ENCODE assay signal across 23 cellular contexts in the genomic region with DNA sequence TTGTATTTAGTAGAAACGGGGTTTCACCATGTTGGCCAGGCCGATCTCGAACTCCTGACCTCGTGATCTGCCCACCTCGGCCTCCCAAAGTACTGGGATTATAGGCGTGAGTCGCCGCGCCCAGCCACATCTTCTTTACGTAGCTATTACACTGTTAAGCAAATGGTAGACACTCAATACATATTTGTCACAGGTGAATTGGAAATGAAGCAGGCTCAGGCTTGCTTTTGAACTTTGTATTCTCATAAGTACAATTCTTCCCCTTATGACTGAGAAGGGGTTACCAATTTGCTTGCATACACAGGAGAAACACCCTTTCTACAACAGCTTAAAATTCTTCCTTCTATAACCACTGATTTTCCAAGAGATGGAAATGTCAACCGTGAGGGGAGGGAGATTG. TPM values are rescaled to one million over a fixed set of nuclear protein-coding genes. Genes with fewer than 3 reads are reported as not detected.
DNase-seq lines count a peak whose midpoint lies in the region; ATAC-seq, FAIRE-seq and TF ChIP-seq lines count a peak whose summit lies in the region.
"Had no signal": no experiment of that assay in that cellular context is flagged by ENCODE, and none has a peak within 500 bp of the region (broad histone marks: within the 10 kb centered on the region; RNA-seq: fewer than 3 reads in every experiment).

No MANE protein-coding gene starts in this region.

- H4K20me1 ChIP-seq in PC-3 (ENCODE audit: low read length) (no peaks in the 10 kb centered on the region), keratinocyte (ENCODE audit: control insufficient read depth, extremely low read depth, insufficient read depth, low read length) (no peaks in the 10 kb centered on the region)

- peak overlapping the region; percentile 29; the same call in 1 of the 2 replicates for H3K4me3 ChIP-seq in PC-3 (ENCODE audit: low read length)
- no peak overlapping the region for H3K4me3 ChIP-seq in bronchial epithelial cell (ENCODE audit: low read depth, low read length)
- H3K4me3 ChIP-seq in keratinocyte (ENCODE audit: control insufficient read depth in 2 of 3, extremely low read depth in 1 of 3, insufficient read depth in 2 of 3, low read depth in 1 of 3, low read length in 3 of 3): peak overlapping the region in 1 of 3 experiments; percentile 10

- peaks cover 9% of the 10 kb centered on the region for H3K4me1 Mint-ChIP-seq in type B pancreatic cell (ENCODE audit: unreplicated experiment)
- no peaks in the 10 kb centered on the region for H3K4me1 Mint-ChIP-seq in CD4-positive, alpha-beta T cell (ENCODE audit: low read depth)
- H3K4me1 Mint-ChIP-seq: CD4-positive, alpha-beta memory T cell had no signal

- H3K27me3 ChIP-seq in PC-3 (ENCODE audit: low read length) (no peaks in the 10 kb centered on the region), bronchial epithelial cell (ENCODE audit: control insufficient read depth, insufficient read depth, low read length) (no peaks in the 10 kb centered on the region), keratinocyte (ENCODE audit: control insufficient read depth, extremely low read depth, insufficient read depth, low read length) (no peaks in the 10 kb centered on the region)
- peaks cover 5% of the 10 kb centered on the region for H3K27me3 ChIP-seq in CD4-positive, alpha-beta T cell (ENCODE audit: control insufficient read depth, insufficient read depth, low read length)

- BruUV-seq in PC-3 (replicated peaks; lab: Mats Ljungman, UMichigan): no TSS peak

- no peak for FAIRE-seq in bronchial epithelial cell (lab: Jason Lieb, UNC)
- no peak for FAIRE-seq in keratinocyte (lab: Jason Lieb, UNC)

- DNase-seq in PC-3 (no peak), bronchial epithelial cell (ENCODE audit: low read depth) (peak; percentile 88), keratinocyte (ENCODE audit: low read depth, low spot score) (peak; percentile 36), type B pancreatic cell (ENCODE audit: extremely low spot score, unreplicated experiment) (no peak), NCI-H187 (lab: John Stamatoyannopoulos, UW) (no peak)
- DNase-seq in stimulated activated CD4-positive, alpha-beta T cell treated with anti-CD3 and anti-CD28 coated beads, Interleukin-4, amount 100 ng/mL, for 4 hours: no peak
- DNase-seq in CD4-positive, alpha-beta T cell: no peak
- DNase-seq: activated CD4-positive, alpha-beta T cell treated with anti-CD3 and anti-CD28 coated beads for 1 hour; activated naive CD4-positive, alpha-beta T cell; activated T-cell treated with anti-CD3 and anti-CD28 coated beads, Interleukin-2, amount 50 U/mL, for 4 hours; CD4-positive, alpha-beta memory T cell; central memory CD4-positive, alpha-beta T cell; DMS153; midbrain; NCI-H1048; NCI-H1930; nephron progenitor cell; SHP77 had no signal

- no peak overlapping the region for H3K9ac ChIP-seq in PC-3 (ENCODE audit: low read length)
- H3K9ac ChIP-seq in keratinocyte (ENCODE audit: control insufficient read depth, extremely low read depth, insufficient read depth, low read length): peak overlapping the region; percentile 38

- H3K9me3 ChIP-seq in PC-3 (ENCODE audit: low read length): no peaks in the 10 kb centered on the region
- no peaks in the 10 kb centered on the region for H3K9me3 ChIP-seq in keratinocyte (ENCODE audit: control insufficient read depth, low read depth, low read length)
- no peaks in the 10 kb centered on the region for H3K9me3 ChIP-seq in CD4-positive, alpha-beta T cell (ENCODE audit: control insufficient read depth, low read length)

- no peaks in the 10 kb centered on the region for H3K36me3 ChIP-seq in PC-3 (ENCODE audit: low read depth, low read length)
- no peaks in the 10 kb centered on the region for H3K36me3 ChIP-seq in bronchial epithelial cell (ENCODE audit: control insufficient read depth, insufficient read depth, low read length)
- no peaks in the 10 kb centered on the region for H3K36me3 ChIP-seq in keratinocyte (ENCODE audit: control insufficient read depth in 2 of 2, extremely low read depth in 1 of 2, insufficient read depth in 2 of 2, low read length in 2 of 2)

- no peaks in the 10 kb centered on the region for H3K9me1 ChIP-seq in keratinocyte (ENCODE audit: control insufficient read depth, extremely low read depth, insufficient read depth, low read length)

- peaks cover 4% of the 10 kb centered on the region for H3K9me3 Mint-ChIP-seq in type B pancreatic cell
- no peaks in the 10 kb centered on the region for H3K9me3 Mint-ChIP-seq in CD4-positive, alpha-beta T cell
- H3K9me3 Mint-ChIP-seq: activated T-cell treated with anti-CD3 and anti-CD28 coated beads, Interleukin-2, amount 50 U/mL, for 4 hours; CD4-positive, alpha-beta memory T cell had no signal

- ATAC-seq in PC-3 (no peak), GM21423 (IDR thresholded peaks at IDR 0.05; ENCODE audit: unreplicated experiment) (no peak)
- no peak for ATAC-seq in CD4-positive, alpha-beta T cell (ENCODE audit: poor library complexity)

- POLR2A ChIA-PET in PC-3 (lab: Charles Lee; ENCODE audit: unreplicated experiment): no interaction called here
- POLR2A ChIA-PET in CD4-positive, alpha-beta T cell (lab: Charles Lee): no interaction called here

- peak overlapping the region; percentile 88 for H3K27ac Mint-ChIP-seq in type B pancreatic cell
- H3K27ac Mint-ChIP-seq in CD4-positive, alpha-beta T cell: no peak overlapping the region
- H3K27ac Mint-ChIP-seq: CD4-positive, alpha-beta memory T cell; nephron progenitor cell had no signal

- intact Hi-C loops in PC-3 (cut with micrococcal nuclease): no loop called here
- intact Hi-C loops in CD4-positive, alpha-beta T cell (cut with DNase I, micrococcal nuclease): no loop called here

- H3K27ac ChIP-seq in PC-3 (ENCODE audit: low read length) (peak overlapping the region; percentile 71), keratinocyte (ENCODE audit: control insufficient read depth, insufficient read depth, low read length) (peak overlapping the region; percentile 82)
- H3K27ac ChIP-seq in CD4-positive, alpha-beta T cell (ENCODE audit: low read depth, low read length): no peak overlapping the region

- H3K79me2 ChIP-seq in PC-3 (ENCODE audit: low read length) (0 out of 2 replicates have a peak, but pooled peaks cover 5% of the 10 kb centered on the region), keratinocyte (ENCODE audit: control insufficient read depth, insufficient read depth, low read length) (no peaks in the 10 kb centered on the region)

- TF ChIP-seq CTCF in PC-3 (conservative IDR thresholded peaks at IDR 0.05; ENCODE audit: low read depth, low read length) (no peak), bronchial epithelial cell (IDR thresholded peaks at IDR 0.05; ENCODE audit: insufficient read depth, low read length, severe bottlenecking) (no peak), keratinocyte (optimal IDR thresholded peaks at IDR 0.05 in 1 of 3, IDR thresholded peaks at IDR 0.05 in 1 of 3, conservative IDR thresholded peaks at IDR 0.05 in 1 of 3; ENCODE audit: extremely low read depth in 1 of 3, insufficient read depth in 2 of 3, low read length in 3 of 3) (no peak), type B pancreatic cell (conservative IDR thresholded peaks at IDR 0.05) (no peak)
- TF ChIP-seq CTCF in CD4-positive, alpha-beta T cell (IDR thresholded peaks at IDR 0.05): no peak

- no peaks in the 10 kb centered on the region for H3F3A ChIP-seq in PC-3 (ENCODE audit: low read length, unreplicated experiment)

- H3K4me1 ChIP-seq in PC-3 (ENCODE audit: insufficient read depth, low read length) (peaks cover 64% of the 10 kb centered on the region), keratinocyte (ENCODE audit: control insufficient read depth, extremely low read depth, insufficient read depth, low read length) (peaks cover 15% of the 10 kb centered on the region)

- H3K9me2 ChIP-seq in PC-3 (replicated peaks; ENCODE audit: low read length): no peaks in the 10 kb centered on the region

- CTCF ChIA-PET in PC-3 (lab: Charles Lee): no interaction called here
- CTCF ChIA-PET in CD4-positive, alpha-beta T cell (lab: Charles Lee): no interaction called here

- no peaks in the 10 kb centered on the region for H3K36me3 Mint-ChIP-seq in type B pancreatic cell
- no peaks in the 10 kb centered on the region for H3K36me3 Mint-ChIP-seq in CD4-positive, alpha-beta T cell (ENCODE audit: low read depth)
- H3K36me3 Mint-ChIP-seq: CD4-positive, alpha-beta memory T cell had no signal

- dilution Hi-C loops in keratinocyte (cut with MboI; ENCODE audit: extremely low pct_ligation_motif_present, low sequenced_read_pairs): no loop called here

- no peak overlapping the region for H3K4me3 Mint-ChIP-seq in type B pancreatic cell
- H3K4me3 Mint-ChIP-seq in CD4-positive, alpha-beta T cell: no peak overlapping the region
- H3K4me3 Mint-ChIP-seq: activated T-cell treated with anti-CD3 and anti-CD28 coated beads, Interleukin-2, amount 50 U/mL, for 4 hours; CD4-positive, alpha-beta memory T cell; nephron progenitor cell had no signal

- H3K4me2 ChIP-seq in PC-3 (ENCODE audit: low read length) (peak overlapping the region; percentile 79), keratinocyte (ENCODE audit: control insufficient read depth, extremely low read depth, insufficient read depth, low read depth, low read length) (peak overlapping the region; percentile 39)

- peak overlapping the region; percentile 35; the same call in 1 of the 2 replicates for H2AFZ ChIP-seq in PC-3 (ENCODE audit: low read length)
- no peak overlapping the region for H2AFZ ChIP-seq in keratinocyte (ENCODE audit: control insufficient read depth, low read length)

- no peaks in the 10 kb centered on the region for H3K27me3 Mint-ChIP-seq in type B pancreatic cell
- peaks cover 35% of the 10 kb centered on the region for H3K27me3 Mint-ChIP-seq in CD4-positive, alpha-beta T cell

RNA-seq across cellular contexts. Expression of gene SRPX2, which starts 0.8 kb away (rescaled TPM):
- total RNA-seq in PC-3 (2014; rRNA removed) (12.2 and 19.3 TPM in 2 replicates), bronchial epithelial cell (9.0 and 31.6 TPM in 2 replicates), type B pancreatic cell (ENCODE audit: low replicate concordance) (7.7 and 13.6 TPM in 2 replicates)
- 3.9 to 6.1 TPM (median 4.0 TPM) in 3 replicates for polyA plus RNA-seq in keratinocyte
- polyA plus RNA-seq in keratinocyte (2011; ENCODE audit: low read depth): 1.6 TPM
- 1.3 and 1.4 TPM in 2 replicates for polyA plus RNA-seq in keratinocyte (2011; cell fraction: cytosol; rRNA removed)
- polyA plus RNA-seq in keratinocyte (2011; cell fraction: nucleus; rRNA removed): 6.4 and 8.4 TPM in 2 replicates
- 0.25 and 2.6 TPM in 2 replicates for polyA plus RNA-seq in keratinocyte (2012; ENCODE audit: low replicate concordance)
- 4.0 to 7.0 TPM (median 5.1 TPM) in 3 replicates for polyA minus RNA-seq in keratinocyte
- polyA minus RNA-seq in keratinocyte (2011; cell fraction: cytosol; rRNA and poly(A)+ RNA removed): 2.5 TPM
- polyA minus RNA-seq in keratinocyte (2011; cell fraction: nucleus; rRNA and poly(A)+ RNA removed): 3.5 and 6.4 TPM in 2 replicates
- total RNA-seq in CD4-positive, alpha-beta T cell: not detected
- total RNA-seq: activated T-cell treated with anti-CD3 and anti-CD28 coated beads, Interleukin-2, amount 50 U/mL, for 4 hours; CD4-positive, alpha-beta memory T cell; OCI-LY7; T-helper 1 cell treated with Interleukin-12 subunit alpha and Interleukin-12 subunit beta and Interleukin-4 antibody, amounts not matched to agents 30 ng/mL and 1 ng/mL, for 36 hours had no signal
- polyA plus RNA-seq: CD4-positive, alpha-beta memory T cell had no signal

RNA-seq across cellular contexts. Expression of gene TSPAN6, which starts 6.6 kb away (rescaled TPM):
- total RNA-seq in PC-3 (2014; rRNA removed) (35.2 and 47.4 TPM in 2 replicates), bronchial epithelial cell (16.6 and 18.1 TPM in 2 replicates), type B pancreatic cell (ENCODE audit: low replicate concordance) (99.3 and 140 TPM in 2 replicates)
- 17.9 to 24.3 TPM (median 19.2 TPM) in 3 replicates for polyA plus RNA-seq in keratinocyte
- polyA plus RNA-seq in keratinocyte (2011; ENCODE audit: low read depth): 10.2 TPM
- 13.5 and 23.2 TPM in 2 replicates for polyA plus RNA-seq in keratinocyte (2011; cell fraction: cytosol; rRNA removed)
- polyA plus RNA-seq in keratinocyte (2011; cell fraction: nucleus; rRNA removed): 17.8 and 24.0 TPM in 2 replicates
- polyA plus RNA-seq in keratinocyte (2012; ENCODE audit: low replicate concordance): 14.5 and 16.9 TPM in 2 replicates
- 2.9 to 14.9 TPM (median 13.2 TPM) in 3 replicates for polyA minus RNA-seq in keratinocyte
- polyA minus RNA-seq in keratinocyte (2011; cell fraction: cytosol; rRNA and poly(A)+ RNA removed): 10.6 TPM
- 7.1 and 12.2 TPM in 2 replicates for polyA minus RNA-seq in keratinocyte (2011; cell fraction: nucleus; rRNA and poly(A)+ RNA removed)
- total RNA-seq in CD4-positive, alpha-beta T cell: 1 to 10 TPM; 1.1 to 1.9 TPM
- total RNA-seq: OCI-LY7; T-helper 1 cell treated with Interleukin-12 subunit alpha and Interleukin-12 subunit beta and Interleukin-4 antibody, amounts not matched to agents 30 ng/mL and 1 ng/mL, for 36 hours had no signal

RNA-seq across cellular contexts. Expression of gene TNMD, which starts 58.5 kb away (rescaled TPM):
- total RNA-seq in PC-3 (2014; rRNA removed) (not detected in 2 replicates), bronchial epithelial cell (not detected in 2 replicates), type B pancreatic cell (ENCODE audit: low replicate concordance) (1.1 and 2.3 TPM in 2 replicates)
- not detected in 3 replicates for polyA plus RNA-seq in keratinocyte
- polyA plus RNA-seq in keratinocyte (2011; ENCODE audit: low read depth): not detected
- not detected in 2 replicates for polyA plus RNA-seq in keratinocyte (2011; cell fraction: cytosol; rRNA removed)
- polyA plus RNA-seq in keratinocyte (2011; cell fraction: nucleus; rRNA removed): not detected in 2 replicates
- not detected in 2 replicates for polyA plus RNA-seq in keratinocyte (2012; ENCODE audit: low replicate concordance)
- not detected in 3 replicates for polyA minus RNA-seq in keratinocyte
- polyA minus RNA-seq in keratinocyte (2011; cell fraction: cytosol; rRNA and poly(A)+ RNA removed): not detected
- polyA minus RNA-seq in keratinocyte (2011; cell fraction: nucleus; rRNA and poly(A)+ RNA removed): not detected in 2 replicates
- total RNA-seq in CD4-positive, alpha-beta T cell: not detected
- total RNA-seq: activated T-cell treated with anti-CD3 and anti-CD28 coated beads, Interleukin-2, amount 50 U/mL, for 4 hours; CD4-positive, alpha-beta memory T cell; dermis microvascular lymphatic vessel endothelial cell; G401; OCI-LY7; T-helper 1 cell treated with Interleukin-12 subunit alpha and Interleukin-12 subunit beta and Interleukin-4 antibody, amounts not matched to agents 30 ng/mL and 1 ng/mL, for 36 hours had no signal
- polyA plus RNA-seq: CD4-positive, alpha-beta memory T cell had no signal

Comparison
In these comparisons a context has a peak if more than half of its experiments do, and no peak if none do; other contexts are left out.
1. DNase-seq: peak in bronchial epithelial cell (single experiment) and keratinocyte (single experiment); none in PC-3 (single experiment), type B pancreatic cell (single experiment), NCI-H187 (0 of 2), stimulated activated CD4-positive, alpha-beta T cell treated with anti-CD3 and anti-CD28 coated beads, Interleukin-4, amount 100 ng/mL, for 4 hours (0 of 2) and CD4-positive, alpha-beta T cell (0 of 10).